In genomic region chr12:93547778-93548177, GRCh38 we compare ENCODE assay signal across 26 cellular contexts.
"Had no signal": no experiment of that assay in that cellular context is flagged by ENCODE, and none has a peak within 500 bp of the region (broad histone marks: within the 10 kb centered on the region; RNA-seq: fewer than 3 reads in every experiment).

No MANE protein-coding gene starts in this region.

- H3K27me3 Mint-ChIP-seq: naive thymus-derived CD4-positive, alpha-beta T cell; natural killer cell treated with Interleukin-12 subunit alpha and Interleukin-12 subunit beta and Interleukin-15 and Interleukin-18, amount 100 ng/mL, for 72 hours; stimulated activated naive CD8-positive, alpha-beta T cell treated with anti-CD3 and anti-CD28 coated beads, Interleukin-15, Interleukin-2, amounts not matched to agents 100 ng/mL and 50 ng/mL, for 24 hours had no signal

- H3K9me3 Mint-ChIP-seq: mesothelial cell of epicardium; naive thymus-derived CD4-positive, alpha-beta T cell; natural killer cell treated with Interleukin-12 subunit alpha and Interleukin-12 subunit beta and Interleukin-15 and Interleukin-18, amount 100 ng/mL, for 72 hours; stimulated activated effector memory CD8-positive, alpha-beta T cell treated with anti-CD3 and anti-CD28 coated beads, Interleukin-12 subunit alpha, Interleukin-12 subunit beta, amount 100 ng/mL, for 72 hours; stimulated activated naive CD8-positive, alpha-beta T cell treated with anti-CD3 and anti-CD28 coated beads, Interleukin-15, Interleukin-2, amounts not matched to agents 100 ng/mL and 50 ng/mL, for 24 hours had no signal

- DNase-seq: islet precursor cell; left ventricle myocardium inferior; mesendoderm; naive thymus-derived CD4-positive, alpha-beta T cell; pancreas; posterior cingulate gyrus; retina; right cardiac atrium; spleen; stimulated activated CD4-positive, alpha-beta T cell treated with anti-CD3 and anti-CD28 coated beads, Interleukin-4, amount 100 ng/mL, for 24 hours; stimulated activated naive CD4-positive, alpha-beta T cell; tibial artery; trophoblast cell; upper lobe of right lung had no signal

- ATAC-seq: naive thymus-derived CD4-positive, alpha-beta T cell; natural killer cell treated with Interleukin-12 subunit alpha and Interleukin-12 subunit beta and Interleukin-15 and Interleukin-18, amount 100 ng/mL, for 72 hours; pancreas; right cardiac atrium; sciatic nerve; stimulated activated effector memory CD8-positive, alpha-beta T cell treated with anti-CD3 and anti-CD28 coated beads, Interleukin-12 subunit alpha, Interleukin-12 subunit beta, amount 100 ng/mL, for 72 hours; upper lobe of right lung had no signal

- H3K4me1 Mint-ChIP-seq: mesothelial cell of epicardium; stimulated activated effector memory CD8-positive, alpha-beta T cell treated with anti-CD3 and anti-CD28 coated beads, Interleukin-12 subunit alpha, Interleukin-12 subunit beta, amount 100 ng/mL, for 72 hours had no signal

- H3K27me3 ChIP-seq: hepatocyte, neutrophil, pancreas, spleen, suprapubic skin, tibial artery, upper lobe of right lung had no signal

- H3K36me3 Mint-ChIP-seq: natural killer cell treated with Interleukin-12 subunit alpha and Interleukin-12 subunit beta and Interleukin-15 and Interleukin-18, amount 100 ng/mL, for 72 hours had no signal

- H3K9me3 ChIP-seq: left ventricle myocardium inferior, neutrophil, pancreas, prostate gland, spleen, suprapubic skin, thoracic aorta, tibial artery, upper lobe of right lung had no signal

- H3K27ac Mint-ChIP-seq: mesothelial cell of epicardium; natural killer cell treated with Interleukin-12 subunit alpha and Interleukin-12 subunit beta and Interleukin-15 and Interleukin-18, amount 100 ng/mL, for 72 hours; stimulated activated effector memory CD8-positive, alpha-beta T cell treated with anti-CD3 and anti-CD28 coated beads, Interleukin-12 subunit alpha, Interleukin-12 subunit beta, amount 100 ng/mL, for 72 hours; stimulated activated naive CD8-positive, alpha-beta T cell treated with anti-CD3 and anti-CD28 coated beads, Interleukin-15, Interleukin-2, amounts not matched to agents 100 ng/mL and 50 ng/mL, for 24 hours had no signal

- H3K4me3 ChIP-seq: hepatocyte, left ventricle myocardium inferior, lung, pancreas, prostate gland, skin epidermis, spleen, suprapubic skin, thoracic aorta, tibial artery, upper lobe of right lung had no signal

- H3K27ac ChIP-seq: hepatocyte, left ventricle myocardium inferior, neutrophil, pancreas, prostate gland, skin epidermis, spleen, suprapubic skin, thoracic aorta, tibial artery, upper lobe of right lung had no signal

- H3K36me3 ChIP-seq: neutrophil, pancreas, spleen, suprapubic skin, thoracic aorta, tibial artery, upper lobe of right lung had no signal

- H3K4me3 Mint-ChIP-seq: mesothelial cell of epicardium; naive thymus-derived CD4-positive, alpha-beta T cell; natural killer cell treated with Interleukin-12 subunit alpha and Interleukin-12 subunit beta and Interleukin-15 and Interleukin-18, amount 100 ng/mL, for 72 hours; stimulated activated effector memory CD8-positive, alpha-beta T cell treated with anti-CD3 and anti-CD28 coated beads, Interleukin-12 subunit alpha, Interleukin-12 subunit beta, amount 100 ng/mL, for 72 hours; stimulated activated naive CD8-positive, alpha-beta T cell treated with anti-CD3 and anti-CD28 coated beads, Interleukin-15, Interleukin-2, amounts not matched to agents 100 ng/mL and 50 ng/mL, for 24 hours had no signal

- H3K4me1 ChIP-seq: left ventricle myocardium inferior, pancreas, prostate gland, spleen, suprapubic skin, tibial artery, upper lobe of right lung had no signal
